ENCODE assay signal across 14 cellular contexts in the genomic region with DNA sequence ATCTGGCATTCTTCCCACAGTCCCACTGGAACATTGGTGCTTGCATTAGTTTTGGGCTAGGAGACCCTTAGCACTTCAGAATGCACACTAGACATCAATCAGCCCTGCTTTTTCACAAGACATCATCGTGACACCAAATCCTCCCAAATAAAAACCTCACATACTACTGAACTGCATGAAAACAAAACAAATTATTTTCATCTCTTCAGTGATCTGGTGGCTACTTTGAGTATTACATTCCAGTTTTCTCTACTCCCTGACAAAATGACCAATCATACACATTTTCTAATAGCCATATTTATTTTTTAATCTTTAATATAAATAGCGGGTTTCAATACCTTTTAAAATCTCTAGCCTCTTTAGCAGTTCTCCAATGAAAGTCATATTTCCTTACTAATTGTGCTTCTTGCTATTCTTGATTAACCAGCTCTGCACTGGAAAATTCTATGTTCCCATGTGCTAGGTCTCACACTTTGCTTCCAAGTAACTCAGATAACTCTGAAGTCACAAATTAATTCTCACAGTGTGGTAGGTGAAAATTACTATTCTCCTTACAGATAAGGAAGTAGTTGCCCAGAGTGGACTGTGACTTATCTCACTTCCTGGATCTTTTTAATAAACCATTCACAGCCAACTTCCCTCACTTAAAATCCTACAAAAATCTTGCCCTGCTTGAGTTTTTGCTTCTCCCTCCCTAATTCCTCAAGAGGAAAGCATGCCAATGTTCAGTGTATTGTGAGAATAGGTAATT.
"Had no signal": no experiment of that assay in that cellular context is flagged by ENCODE, and none has a peak within 500 bp of the region (broad histone marks: within the 10 kb centered on the region; RNA-seq: fewer than 3 reads in every experiment).

No MANE protein-coding gene starts in this region.

- H3K27me3 ChIP-seq: right lobe of liver had no signal

- DNase-seq: activated CD4-positive, alpha-beta T cell treated with anti-CD3 and anti-CD28 coated beads, Interleukin-2, amount 50 U/mL, for 1 hour; activated naive CD4-positive, alpha-beta T cell treated with Interleukin-2 at 50 U/mL for 16 hours; activated naive CD8-positive, alpha-beta T cell treated with anti-CD3 and anti-CD28 coated beads, Interleukin-2, amount 50 U/mL, for 24 hours; aorta; cerebellar nuclear complex; foreskin melanocyte; head of caudate nucleus; psoas muscle; right lobe of liver; stimulated activated CD4-positive, alpha-beta T cell treated with anti-CD3 and anti-CD28 coated beads, Interleukin-1b, Interleukin-23, amount 100 ng/mL, for 48 hours; stimulated activated naive CD8-positive, alpha-beta T cell treated with anti-CD3 and anti-CD28 coated beads, Interleukin-15, amount 100 ng/mL, for 72 hours had no signal

- H3K9me3 ChIP-seq: psoas muscle, right lobe of liver had no signal

- ATAC-seq: activated naive CD8-positive, alpha-beta T cell treated with anti-CD3 and anti-CD28 coated beads, Interleukin-2, amount 50 U/mL, for 24 hours; psoas muscle; right lobe of liver; stimulated activated naive CD8-positive, alpha-beta T cell treated with anti-CD3 and anti-CD28 coated beads, Interleukin-15, amount 100 ng/mL, for 72 hours had no signal

- FAIRE-seq: urothelium cell line had no signal

- H3K4me3 Mint-ChIP-seq: activated naive CD8-positive, alpha-beta T cell treated with anti-CD3 and anti-CD28 coated beads, Interleukin-2, amount 50 U/mL, for 24 hours; activated T-helper 1 cell treated with anti-CD3 and anti-CD28 coated beads, Interleukin-12 subunit alpha, Interleukin-12 subunit beta, Interleukin-2, Interleukin-4 antibody, amounts not matched to agents 30 ng/mL and 10 ng/mL and 1 ng/mL, durations not matched to agents 14 hours and 24 hours and 36 hours; stimulated activated naive CD8-positive, alpha-beta T cell treated with anti-CD3 and anti-CD28 coated beads, Interleukin-15, amount 100 ng/mL, for 72 hours; T-helper 2 cell treated with Interferon-gamma antibody and Interleukin-4, amounts not matched to agents 5 μg/mL and 100 μg/mL, for 36 hours had no signal

- H3K4me3 ChIP-seq: psoas muscle, right lobe of liver had no signal

- H3K4me1 ChIP-seq: psoas muscle had no signal

- H3K9me3 Mint-ChIP-seq: activated naive CD8-positive, alpha-beta T cell treated with anti-CD3 and anti-CD28 coated beads, Interleukin-2, amount 50 U/mL, for 24 hours; activated T-helper 1 cell treated with anti-CD3 and anti-CD28 coated beads, Interleukin-12 subunit alpha, Interleukin-12 subunit beta, Interleukin-2, Interleukin-4 antibody, amounts not matched to agents 30 ng/mL and 10 ng/mL and 1 ng/mL, durations not matched to agents 14 hours and 24 hours and 36 hours; stimulated activated naive CD8-positive, alpha-beta T cell treated with anti-CD3 and anti-CD28 coated beads, Interleukin-15, amount 100 ng/mL, for 72 hours; T-helper 2 cell treated with Interferon-gamma antibody and Interleukin-4, amounts not matched to agents 5 μg/mL and 100 μg/mL, for 36 hours had no signal

- H3K27ac ChIP-seq: psoas muscle, right lobe of liver had no signal

- H3K36me3 ChIP-seq: right lobe of liver had no signal

- H3K27ac Mint-ChIP-seq: activated naive CD8-positive, alpha-beta T cell treated with anti-CD3 and anti-CD28 coated beads, Interleukin-2, amount 50 U/mL, for 24 hours; activated T-helper 1 cell treated with anti-CD3 and anti-CD28 coated beads, Interleukin-12 subunit alpha, Interleukin-12 subunit beta, Interleukin-2, Interleukin-4 antibody, amounts not matched to agents 30 ng/mL and 10 ng/mL and 1 ng/mL, durations not matched to agents 14 hours and 24 hours and 36 hours; stimulated activated naive CD8-positive, alpha-beta T cell treated with anti-CD3 and anti-CD28 coated beads, Interleukin-15, amount 100 ng/mL, for 72 hours; T-helper 2 cell treated with Interferon-gamma antibody and Interleukin-4, amounts not matched to agents 5 μg/mL and 100 μg/mL, for 36 hours had no signal
